12 cellular contexts compared by ENCODE assay signal in genomic region chr3:120435621-120436020, GRCh38. TPM values are rescaled to one million over a fixed set of nuclear protein-coding genes. Genes with fewer than 3 reads are reported as not detected.
DNase-seq lines count a peak whose midpoint lies in the region; ATAC-seq and TF ChIP-seq lines count a peak whose summit lies in the region.
"Had no signal": no experiment of that assay in that cellular context is flagged by ENCODE, and none has a peak within 500 bp of the region (broad histone marks: within the 10 kb centered on the region; RNA-seq: fewer than 3 reads in every experiment).

No MANE protein-coding gene starts in this region.

- intact Hi-C loops in left ventricle myocardium inferior (cut with micrococcal nuclease) = no loop called here
- intact Hi-C loops in cardiac septum (cut with DNase I) = no loop called here
- intact Hi-C loops in upper lobe of right lung (cut with DNase I) = no loop called here

- H3K36me3 ChIP-seq in left ventricle myocardium inferior = peaks cover 27% of the 10 kb centered on the region
- no peaks in the 10 kb centered on the region for H3K36me3 ChIP-seq in kidney epithelial cell (ENCODE audit: control insufficient read depth, insufficient read depth, low read length)
- H3K36me3 ChIP-seq in upper lobe of right lung = no peaks in the 10 kb centered on the region
- H3K36me3 ChIP-seq: vagina had no signal

- H3K4me1 ChIP-seq in left ventricle myocardium inferior (peaks cover 100% of the 10 kb centered on the region), upper lobe of right lung (peaks cover 47% of the 10 kb centered on the region)

- DNase-seq in left ventricle myocardium inferior (no peak), cardiac septum (ENCODE audit: low spot score) (no peak), astrocyte of the hippocampus (ENCODE audit: low read depth, low spot score) (peak; percentile 77), kidney epithelial cell (ENCODE audit: low read depth) (peak; percentile 61), upper lobe of right lung (no peak), globus pallidus (ENCODE audit: low spot score) (no peak), erythroblast (lab: John Stamatoyannopoulos, UW) (no peak)
- DNase-seq: activated CD8-positive, alpha-beta memory T cell treated with anti-CD3 and anti-CD28 coated beads, Interleukin-2, amount 10 ng/mL, durations not matched to agents 7 days and 5 days had no signal

- H3K27me3 ChIP-seq in left ventricle myocardium inferior (ENCODE audit: low read depth) = no peaks in the 10 kb centered on the region
- H3K27me3 ChIP-seq in kidney epithelial cell (ENCODE audit: control insufficient read depth, insufficient read depth, low read length) = no peaks in the 10 kb centered on the region
- no peaks in the 10 kb centered on the region for H3K27me3 ChIP-seq in upper lobe of right lung
- H3K27me3 ChIP-seq: BLaER1 treated with 17β-estradiol and CSF1 and Interleukin-3, amounts not matched to agents 10 nM and 100 nM; vagina had no signal

- ATAC-seq in upper lobe of right lung = peak; percentile 53
- no peak for ATAC-seq in GM21786 (IDR thresholded peaks at IDR 0.05; ENCODE audit: unreplicated experiment)
- ATAC-seq: activated CD8-positive, alpha-beta memory T cell treated with anti-CD3 and anti-CD28 coated beads, Interleukin-2, amount 10 ng/mL, durations not matched to agents 7 days and 5 days had no signal

- TF ChIP-seq POLR2A in erythroblast (IDR thresholded peaks at IDR 0.05; ENCODE audit: low read length) = no peak

- no peaks in the 10 kb centered on the region for H3K9me3 ChIP-seq in left ventricle myocardium inferior (replicated peaks)
- H3K9me3 ChIP-seq in upper lobe of right lung = no peaks in the 10 kb centered on the region
- H3K9me3 ChIP-seq: BLaER1 treated with 17β-estradiol and CSF1 and Interleukin-3, amounts not matched to agents 10 nM and 100 nM; vagina had no signal

- TF ChIP-seq CTCF in left ventricle myocardium inferior (IDR thresholded peaks at IDR 0.05; ENCODE audit: borderline replicate concordance) (no peak), kidney epithelial cell (IDR thresholded peaks at IDR 0.05; ENCODE audit: insufficient read depth, low read length, poor library complexity, severe bottlenecking) (no peak), upper lobe of right lung (IDR thresholded peaks at IDR 0.05) (no peak)

- H3K4me3 ChIP-seq in left ventricle myocardium inferior (no peak overlapping the region), kidney epithelial cell (ENCODE audit: low read depth, low read length) (no peak overlapping the region), upper lobe of right lung (no peak overlapping the region)
- H3K4me3 ChIP-seq: BLaER1 treated with 17β-estradiol and CSF1 and Interleukin-3, amounts not matched to agents 10 nM and 100 nM; SK-N-MC; vagina had no signal

- H3K27ac ChIP-seq in left ventricle myocardium inferior (replicated peaks) (peak overlapping the region; percentile 68), upper lobe of right lung (no peak overlapping the region)
- H3K27ac ChIP-seq: BLaER1 treated with 17β-estradiol and CSF1 and Interleukin-3, amounts not matched to agents 10 nM and 100 nM; SK-N-MC; vagina had no signal

RNA-seq across cellular contexts. Expression of gene FSTL1, which starts 15.2 kb away (rescaled TPM):
- total RNA-seq in left ventricle myocardium inferior (243 TPM), cardiac septum (140 TPM), kidney epithelial cell (142 and 163 TPM in 2 replicates), upper lobe of right lung (221 TPM)

Comparison
In these comparisons a context has a peak if more than half of its experiments do, and no peak if none do; other contexts are left out.
1. DNase-seq: peak in astrocyte of the hippocampus (single experiment) and kidney epithelial cell (single experiment); none in left ventricle myocardium inferior (single experiment), cardiac septum (single experiment), upper lobe of right lung (single experiment), globus pallidus (single experiment) and erythroblast (0 of 2).